13 cellular contexts compared by ENCODE assay signal in genomic region chr20:44970243-44970757, GRCh38. TPM values are rescaled to one million over a fixed set of nuclear protein-coding genes. Genes with fewer than 3 reads are reported as not detected.
DNase-seq lines count a peak whose midpoint lies in the region; ATAC-seq and TF ChIP-seq lines count a peak whose summit lies in the region.
"Had no signal": no experiment of that assay in that cellular context is flagged by ENCODE, and none has a peak within 500 bp of the region (broad histone marks: within the 10 kb centered on the region; RNA-seq: fewer than 3 reads in every experiment).

No MANE protein-coding gene starts in this region.

- H3K36me3 Mint-ChIP-seq in CD8-positive, alpha-beta T cell, result peaks cover 70% of the 10 kb centered on the region
- H3K36me3 Mint-ChIP-seq in activated naive CD8-positive, alpha-beta T cell treated with anti-CD3 and anti-CD28 coated beads, Interleukin-2, amount 10 ng/mL, durations not matched to agents 7 days and 5 days, result peaks cover 43% of the 10 kb centered on the region
- H3K36me3 Mint-ChIP-seq in naive B cell, result peaks cover 19 to 35% of the 10 kb centered on the region in 2 donors

- no peak for TF ChIP-seq CTCF in CD8-positive, alpha-beta T cell (IDR thresholded peaks at IDR 0.05)
- TF ChIP-seq CTCF in Loucy (conservative IDR thresholded peaks at IDR 0.05; ENCODE audit: low read length) (no peak), heart right ventricle (IDR thresholded peaks at IDR 0.05) (no peak)

- H4K20me1 ChIP-seq in Loucy (ENCODE audit: insufficient read depth, low read length, poor library complexity, severe bottlenecking), result peaks cover 17% of the 10 kb centered on the region

- no peak for ATAC-seq in CD8-positive, alpha-beta T cell
- ATAC-seq in activated naive CD8-positive, alpha-beta T cell treated with anti-CD3 and anti-CD28 coated beads, Interleukin-2, amount 10 ng/mL, durations not matched to agents 7 days and 5 days (ENCODE audit: low read depth), result no peak
- no peak for ATAC-seq in naive B cell (ENCODE audit: low read depth in 2 of 2)
- ATAC-seq in HG03354 (IDR thresholded peaks at IDR 0.05; ENCODE audit: poor library complexity, severe bottlenecking, unreplicated experiment), result no peak
- ATAC-seq in heart right ventricle, result no peak

- H3K4me3 ChIP-seq in CD8-positive, alpha-beta T cell (ENCODE audit: low read depth, low read length), result peak overlapping the region; percentile 31
- H3K4me3 ChIP-seq in Loucy (ENCODE audit: low read length, poor library complexity, severe bottlenecking), result peak overlapping the region; percentile 96
- peak overlapping the region in 1 of 10 donors; percentile 92 for H3K4me3 ChIP-seq in heart right ventricle
- H3K4me3 ChIP-seq: coronary artery, HAP-1 had no signal

- H3K9me3 ChIP-seq in CD8-positive, alpha-beta T cell (ENCODE audit: low read length), result no peaks in the 10 kb centered on the region
- H3K9me3 ChIP-seq in Loucy (ENCODE audit: insufficient read depth, low read depth, low read length) (no peaks in the 10 kb centered on the region), heart right ventricle (no peaks in the 10 kb centered on the region)
- H3K9me3 ChIP-seq: HAP-1 had no signal

- H3K27ac ChIP-seq in CD8-positive, alpha-beta T cell (ENCODE audit: low read depth, low read length), result peak overlapping the region; percentile 48
- peak overlapping the region in 4 of 10 donors; percentile 7 to 97 (median 13) for H3K27ac ChIP-seq in heart right ventricle
- H3K27ac ChIP-seq: coronary artery had no signal

- H3K27me3 ChIP-seq in CD8-positive, alpha-beta T cell (ENCODE audit: insufficient read depth, low read length), result no peaks in the 10 kb centered on the region
- H3K27me3 ChIP-seq in Loucy (ENCODE audit: insufficient read depth, low read length, poor library complexity, severe bottlenecking) (no peaks in the 10 kb centered on the region), heart right ventricle (no peaks in the 10 kb centered on the region)

- peaks cover 3% of the 10 kb centered on the region; the same call in 1 of the 2 replicates for H3F3A ChIP-seq in Loucy (ENCODE audit: low read depth)

- H3K9me2 ChIP-seq in Loucy (replicated peaks; ENCODE audit: low read depth, low read length), result no peaks in the 10 kb centered on the region

- H3K27ac Mint-ChIP-seq in CD8-positive, alpha-beta T cell, result peak overlapping the region; percentile 94
- peak overlapping the region; percentile 88 for H3K27ac Mint-ChIP-seq in activated naive CD8-positive, alpha-beta T cell treated with anti-CD3 and anti-CD28 coated beads, Interleukin-2, amount 10 ng/mL, durations not matched to agents 7 days and 5 days
- peak overlapping the region; percentile 92 to 99 (median 96) for H3K27ac Mint-ChIP-seq in naive B cell

- no peak for DNase-seq in CD8-positive, alpha-beta T cell
- no peak for DNase-seq in activated naive CD8-positive, alpha-beta T cell treated with anti-CD3 and anti-CD28 coated beads, Interleukin-2, amount 10 ng/mL, durations not matched to agents 7 days and 5 days
- DNase-seq in naive B cell (no peak), heart right ventricle (no peak), GM19238 (ENCODE audit: insufficient read length, low spot score) (no peak), DMS 273 treated with DMSO at 0.1 percent for 48 hours (lab: John Stamatoyannopoulos, UW) (no peak)
- DNase-seq: DMS153; Right ventricle myocardium superior; stimulated activated CD4-positive, alpha-beta T cell treated with anti-CD3 and anti-CD28 coated beads, Interleukin-2, amount 100 ng/mL, for 48 hours had no signal

- H3K27me3 Mint-ChIP-seq in CD8-positive, alpha-beta T cell (ENCODE audit: low read depth), result no peaks in the 10 kb centered on the region
- no peaks in the 10 kb centered on the region for H3K27me3 Mint-ChIP-seq in activated naive CD8-positive, alpha-beta T cell treated with anti-CD3 and anti-CD28 coated beads, Interleukin-2, amount 10 ng/mL, durations not matched to agents 7 days and 5 days
- no peaks in the 10 kb centered on the region for H3K27me3 Mint-ChIP-seq in naive B cell

- peaks cover 41% of the 10 kb centered on the region for H3K4me1 ChIP-seq in CD8-positive, alpha-beta T cell (ENCODE audit: insufficient read depth, low read length)
- H3K4me1 ChIP-seq in Loucy (ENCODE audit: insufficient read depth, low read length, poor library complexity, severe bottlenecking) (peaks cover 45% of the 10 kb centered on the region), heart right ventricle (peaks cover 5 to 61% (median 17%) of the 10 kb centered on the region in 9 donors)

- H3K79me2 ChIP-seq in Loucy (ENCODE audit: insufficient read depth, low read length), result peaks cover 66% of the 10 kb centered on the region

- POLR2A ChIA-PET in CD8-positive, alpha-beta T cell (lab: Charles Lee), result interaction anchor here (0.6 to 2.9 kb wide), 3 partner anchors 9 to 445 kb away, joined by 3 to 17 read pairs (median 12); partner anchors contain the start of genes PIGT and TOMM34
- POLR2A ChIA-PET in activated naive CD8-positive, alpha-beta T cell treated with anti-CD3 and anti-CD28 coated beads, Interleukin-2, amount 10 ng/mL, durations not matched to agents 7 days and 5 days (lab: Charles Lee), result interaction anchor here (0.7 to 2.4 kb wide), 5 partner anchors 8 to 923 kb away, joined by 3 to 14 read pairs (median 5); partner anchors contain the start of genes PABPC1L and TOMM34

- CTCF ChIA-PET in CD8-positive, alpha-beta T cell (lab: Charles Lee), result interaction anchor here (1.0 to 1.9 kb wide), 4 partner anchors 9 to 74 kb away, joined by 3 to 8 read pairs (median 4); no protein-coding TSS in a partner anchor

- peak overlapping the region; percentile 90 for H3K4me2 ChIP-seq in Loucy (ENCODE audit: low read depth, low read length, poor library complexity, severe bottlenecking)

- H3K36me3 ChIP-seq in CD8-positive, alpha-beta T cell (ENCODE audit: insufficient read depth, low read length), result peaks cover 18% of the 10 kb centered on the region
- H3K36me3 ChIP-seq in Loucy (ENCODE audit: insufficient read depth, low read length) (peaks cover 27% of the 10 kb centered on the region; the same call in 1 of the 2 replicates), heart right ventricle (peaks cover 0 to 37% (median 18%) of the 10 kb centered on the region in 9 donors)

- intact Hi-C loops in CD8-positive, alpha-beta T cell (cut with DNase I, micrococcal nuclease), result loop anchor here in 1 of 2 experiments (1.0 to 2.0 kb wide), 2 partner anchors 9 to 21 kb away; no protein-coding TSS in a partner anchor
- intact Hi-C loops in heart right ventricle (cut with DNase I), result no loop called here

- H3K9me3 Mint-ChIP-seq in CD8-positive, alpha-beta T cell, result no peaks in the 10 kb centered on the region
- H3K9me3 Mint-ChIP-seq in activated naive CD8-positive, alpha-beta T cell treated with anti-CD3 and anti-CD28 coated beads, Interleukin-2, amount 10 ng/mL, durations not matched to agents 7 days and 5 days, result no peaks in the 10 kb centered on the region
- H3K9me3 Mint-ChIP-seq in naive B cell, result no peaks in the 10 kb centered on the region

- peaks cover 73% of the 10 kb centered on the region for H3K4me1 Mint-ChIP-seq in CD8-positive, alpha-beta T cell (ENCODE audit: low read depth)
- peaks cover 53% of the 10 kb centered on the region for H3K4me1 Mint-ChIP-seq in activated naive CD8-positive, alpha-beta T cell treated with anti-CD3 and anti-CD28 coated beads, Interleukin-2, amount 10 ng/mL, durations not matched to agents 7 days and 5 days
- peaks cover 62 to 66% (median 64%) of the 10 kb centered on the region in 3 donors for H3K4me1 Mint-ChIP-seq in naive B cell

- H3K9ac ChIP-seq in Loucy (ENCODE audit: low read depth, low read length, poor library complexity, severe bottlenecking), result peak overlapping the region; percentile 60

- H2AFZ ChIP-seq in Loucy (ENCODE audit: low read length), result no peak overlapping the region

- H3K4me3 Mint-ChIP-seq in CD8-positive, alpha-beta T cell, result peak overlapping the region; percentile 91
- peak overlapping the region; percentile 79 for H3K4me3 Mint-ChIP-seq in activated naive CD8-positive, alpha-beta T cell treated with anti-CD3 and anti-CD28 coated beads, Interleukin-2, amount 10 ng/mL, durations not matched to agents 7 days and 5 days
- H3K4me3 Mint-ChIP-seq in naive B cell, result peak overlapping the region; percentile 65 to 100 (median 80)

- 68 to 69% methylated on average over 1 of the region's 1 CpG for WGBS in heart right ventricle, 2 donors

RNA-seq across cellular contexts. Expression of gene STK4, which starts 4.0 kb away (rescaled TPM):
- total RNA-seq in CD8-positive, alpha-beta T cell, result 100 to 1,000 TPM; 253 to 259 TPM
- 100 to 1,000 TPM; 205 to 229 TPM for total RNA-seq in activated naive CD8-positive, alpha-beta T cell treated with anti-CD3 and anti-CD28 coated beads, Interleukin-2, amount 10 ng/mL, durations not matched to agents 7 days and 5 days
- polyA plus RNA-seq in naive B cell (ENCODE audit: low read depth in 6 of 6), result 100 to 1,000 TPM; 116 to 199 (median 173) TPM
- total RNA-seq in heart right ventricle, result 10 to 100 TPM in 2 of 10 donors, 1 to 10 TPM in 8; 7.7 to 18.1 (median 8.2) TPM
- 1 to 10 TPM; 3.7 to 4.8 TPM for polyA plus RNA-seq in heart right ventricle

RNA-seq across cellular contexts. Expression of gene TOMM34, which starts 10.1 kb away (rescaled TPM):
- 10 to 100 TPM; 11.9 to 12.4 TPM for total RNA-seq in CD8-positive, alpha-beta T cell
- total RNA-seq in activated naive CD8-positive, alpha-beta T cell treated with anti-CD3 and anti-CD28 coated beads, Interleukin-2, amount 10 ng/mL, durations not matched to agents 7 days and 5 days, result 10 to 100 TPM; 14.4 to 15.4 TPM
- polyA plus RNA-seq in naive B cell (ENCODE audit: low read depth in 6 of 6) (10 to 100 TPM; 24.8 to 49.1 (median 38.4) TPM), heart right ventricle (10 to 100 TPM in 1 of 2 donors, 1 to 10 TPM in 1; 3.4 to 21.2 TPM)
- 10 to 100 TPM in 5 of 10 donors, 1 to 10 TPM in 5; 7.8 to 15.8 (median 10.3) TPM for total RNA-seq in heart right ventricle

Comparison
In these comparisons a context has a peak if more than half of its experiments do, and no peak if none do; other contexts are left out.
1. RNA of gene STK4, which starts 4.0 kb away (total RNA-seq): 253 to 259 TPM in CD8-positive, alpha-beta T cell and 205 to 229 TPM in activated naive CD8-positive, alpha-beta T cell treated with anti-CD3 and anti-CD28 coated beads, Interleukin-2, amount 10 ng/mL, durations not matched to agents 7 days and 5 days; 7.7 to 18.1 TPM in heart right ventricle; every median in the first group is over 10 times any median in the second.
2. Peak in every context shown above with its lines, with median percentiles within 50 percentile points of each other: H3K27ac Mint-ChIP-seq and H3K4me3 Mint-ChIP-seq.